13 cellular contexts compared by ENCODE assay signal in the genomic region with DNA sequence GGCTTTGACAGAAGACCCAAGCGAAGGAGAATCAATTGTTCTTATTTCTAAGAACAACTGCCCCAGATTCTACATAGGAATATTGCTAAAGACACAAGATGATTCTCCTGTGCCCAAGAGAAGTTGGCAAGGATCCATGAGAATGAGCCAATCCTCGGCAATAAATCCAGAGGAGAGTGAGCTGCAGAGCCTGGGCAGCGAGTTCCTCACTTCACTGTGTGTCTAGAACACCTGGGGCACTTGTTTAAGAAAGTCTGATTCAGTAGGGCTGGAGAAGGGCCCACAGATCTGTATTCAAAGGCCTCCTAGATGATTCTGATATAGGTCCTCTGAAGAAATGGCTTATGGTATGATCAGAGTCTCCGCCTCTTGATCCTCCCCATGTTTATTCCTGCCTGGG. TPM values are rescaled to one million over a fixed set of nuclear protein-coding genes. Genes with fewer than 3 reads are reported as not detected.
DNase-seq lines count a peak whose midpoint lies in the region; ATAC-seq and TF ChIP-seq lines count a peak whose summit lies in the region.
"Had no signal": no experiment of that assay in that cellular context is flagged by ENCODE, and none has a peak within 500 bp of the region (broad histone marks: within the 10 kb centered on the region; RNA-seq: fewer than 3 reads in every experiment).

No MANE protein-coding gene starts in this region.

- in situ Hi-C loops in Panc1 (cut with HindIII; ENCODE audit: low pct_unique_long_range_greater_than_20kb, low sequenced_read_pairs), result no loop called here
- in situ Hi-C loops in gastrocnemius medialis (cut with MboI; ENCODE audit: low sequenced_read_pairs in 4 of 4), result no loop called here

- no peak for TF ChIP-seq EP300 in upper lobe of left lung (IDR thresholded peaks at IDR 0.05)
- TF ChIP-seq EP300 in sigmoid colon (IDR thresholded peaks at IDR 0.05), result no peak

- BruUV-seq in Panc1 (replicated peaks; lab: Mats Ljungman, UMichigan), result no TSS peak

- H3K36me3 ChIP-seq in Panc1 (ENCODE audit: control insufficient read depth, insufficient read depth, low read length) (no peaks in the 10 kb centered on the region), gastrocnemius medialis (no peaks in the 10 kb centered on the region), upper lobe of left lung (no peaks in the 10 kb centered on the region), sigmoid colon (no peaks in the 10 kb centered on the region)

- H3K4me1 ChIP-seq in Panc1 (ENCODE audit: control insufficient read depth, insufficient read depth, low read length), result peaks cover 35% of the 10 kb centered on the region
- H3K4me1 ChIP-seq in gastrocnemius medialis, result peaks cover 10 to 23% of the 10 kb centered on the region in 2 donors
- peaks cover 6 to 18% (median 11%) of the 10 kb centered on the region in 4 donors for H3K4me1 ChIP-seq in upper lobe of left lung
- peaks cover 0 to 32% (median 22%) of the 10 kb centered on the region in 4 donors for H3K4me1 ChIP-seq in sigmoid colon

- DNase-seq in DMS79 treated with DMSO at 0.1 percent for 48 hours (lab: John Stamatoyannopoulos, UW), result peak; percentile 49
- no peak for DNase-seq in DMS79 (lab: John Stamatoyannopoulos, UW)
- DNase-seq in Panc1 (ENCODE audit: low read depth, low spot score), result no peak
- DNase-seq in gastrocnemius medialis, result peak; percentile 35 to 52
- DNase-seq in upper lobe of left lung, result no peak
- no peak for DNase-seq in sigmoid colon
- DNase-seq: activated naive CD8-positive, alpha-beta T cell treated with anti-CD3 and anti-CD28 coated beads, Interleukin-2, amount 10 ng/mL, durations not matched to agents 7 days and 5 days; effector CD8-positive, alpha-beta T cell; naive thymus-derived CD4-positive, alpha-beta T cell; T-helper 2 cell had no signal

- TF ChIP-seq POLR2A in gastrocnemius medialis (IDR thresholded peaks at IDR 0.05) (no peak), upper lobe of left lung (IDR thresholded peaks at IDR 0.05) (no peak), sigmoid colon (IDR thresholded peaks at IDR 0.05) (no peak)

- WGBS in upper lobe of left lung, 2 donors, result 65 to 77% methylated on average over 4 of the region's 4 CpGs
- WGBS in sigmoid colon, 2 donors, result 26 to 74% methylated on average over 4 of the region's 4 CpGs

- POLR2A ChIA-PET in Panc1 (lab: Charles Lee), result no interaction called here

- H3K4me3 ChIP-seq in Panc1 (ENCODE audit: low read depth in 2 of 2, low read length in 2 of 2) (no peak overlapping the region), gastrocnemius medialis (no peak overlapping the region), upper lobe of left lung (no peak overlapping the region), sigmoid colon (no peak overlapping the region)

- no peak for ATAC-seq in Panc1
- ATAC-seq in esophagus mucosa, result peak; percentile 95
- ATAC-seq in gastrocnemius medialis, result peak; percentile 75 to 88
- no peak for ATAC-seq in upper lobe of left lung (ENCODE audit: low FRiP score in 2 of 2)
- ATAC-seq in HG03108 (IDR thresholded peaks at IDR 0.05; ENCODE audit: unreplicated experiment), result no peak
- ATAC-seq: naive thymus-derived CD4-positive, alpha-beta T cell had no signal

- H3K27ac ChIP-seq in Panc1 (ENCODE audit: low read length) (peak overlapping the region; percentile 14; the same call in 1 of the 2 replicates), gastrocnemius medialis (no peak overlapping the region), upper lobe of left lung (no peak overlapping the region), sigmoid colon (no peak overlapping the region)
- H3K27ac ChIP-seq: KMS-11 had no signal

- CTCF ChIA-PET in Panc1 (lab: Charles Lee), result no interaction called here

- H3K27me3 ChIP-seq in Panc1 (ENCODE audit: control insufficient read depth, insufficient read depth, low read length) (no peaks in the 10 kb centered on the region), gastrocnemius medialis (no peaks in the 10 kb centered on the region), upper lobe of left lung (no peaks in the 10 kb centered on the region), sigmoid colon (no peaks in the 10 kb centered on the region)

- intact Hi-C loops in Panc1 (cut with micrococcal nuclease; ENCODE audit: unreplicated experiment) (no loop called here), gastrocnemius medialis (cut with DNase I; ENCODE audit: low total_unique reads) (no loop called here), sigmoid colon (cut with DNase I) (no loop called here)

- no peak for TF ChIP-seq CTCF in Panc1 (IDR thresholded peaks at IDR 0.05)
- no peak for TF ChIP-seq CTCF in gastrocnemius medialis (IDR thresholded peaks at IDR 0.05 in 4 of 5, conservative IDR thresholded peaks at IDR 0.05 in 1 of 5)
- TF ChIP-seq CTCF in upper lobe of left lung (IDR thresholded peaks at IDR 0.05), result no peak
- TF ChIP-seq CTCF in sigmoid colon (IDR thresholded peaks at IDR 0.05), result no peak

- H3K9me3 ChIP-seq in Panc1 (ENCODE audit: control insufficient read depth, insufficient read depth, low read depth, low read length) (no peaks in the 10 kb centered on the region), gastrocnemius medialis (no peaks in the 10 kb centered on the region), upper lobe of left lung (no peaks in the 10 kb centered on the region), sigmoid colon (no peaks in the 10 kb centered on the region)

RNA-seq across cellular contexts. Expression of gene GADD45A, which starts 31.8 kb away (rescaled TPM):
- total RNA-seq in Panc1 (2021; ENCODE audit: unreplicated experiment) (106 TPM), esophagus mucosa (34.5 TPM), gastrocnemius medialis (100 to 1,000 TPM in 3 of 4 donors, 10 to 100 TPM in 1; 80.4 to 188 (median 142) TPM), upper lobe of left lung (10 to 100 TPM; 21.7 to 45.6 (median 28.2) TPM), sigmoid colon (10 to 100 TPM; 16.9 to 23.6 (median 19.7) TPM)
- 91.6 TPM for polyA plus RNA-seq in Panc1 (2012; ENCODE audit: insufficient read length)
- 10 to 100 TPM; 33.3 to 60.8 (median 49.9) TPM for polyA plus RNA-seq in sigmoid colon

Comparison
In these comparisons a context has a peak if more than half of its experiments do, and no peak if none do; other contexts are left out.
1. DNase-seq: peak in DMS79 treated with DMSO at 0.1 percent for 48 hours (single experiment) and gastrocnemius medialis (2 of 2); none in DMS79 (single experiment), Panc1 (single experiment), upper lobe of left lung (0 of 2) and sigmoid colon (single experiment).
2. ATAC-seq: peak in esophagus mucosa (single experiment) and gastrocnemius medialis (2 of 2); none in Panc1 (single experiment), upper lobe of left lung (0 of 2) and HG03108 (single experiment).